In genomic region chr7:55546826-55547225, GRCh38 we compare ENCODE assay signal across 8 cellular contexts. TPM values are rescaled to one million over a fixed set of nuclear protein-coding genes. Genes with fewer than 3 reads are reported as not detected.
DNase-seq lines count a peak whose midpoint lies in the region; ATAC-seq and TF ChIP-seq lines count a peak whose summit lies in the region.

No MANE protein-coding gene starts in this region.

- H3K27ac ChIP-seq in gastrocnemius medialis, result peak overlapping the region; percentile 90 to 96 (median 92)

- no peaks in the 10 kb centered on the region for H3K36me3 ChIP-seq in gastrocnemius medialis

- H3K4me3 ChIP-seq in AG09309 (ENCODE audit: control insufficient read depth, low read depth, low read length) (no peak overlapping the region), GM12864 (ENCODE audit: low read depth, low read length) (peak overlapping the region; percentile 15), fibroblast of villous mesenchyme (ENCODE audit: low read depth, low read length) (no peak overlapping the region), gastrocnemius medialis (peak overlapping the region in 1 of 4 donors; percentile 19)

- no peaks in the 10 kb centered on the region for H3K27me3 ChIP-seq in gastrocnemius medialis

- TF ChIP-seq POLR2A in gastrocnemius medialis (IDR thresholded peaks at IDR 0.05), result peak in 1 of 2 donors; percentile 34

- ATAC-seq in gastrocnemius medialis, result peak; percentile 90 to 93

- peaks cover 72 to 80% of the 10 kb centered on the region in 2 donors for H3K4me1 ChIP-seq in gastrocnemius medialis

- DNase-seq in AG09309 (ENCODE audit: low read depth), result peak; percentile 45
- DNase-seq in GM12864 (ENCODE audit: low read depth), result no peak
- peak; percentile 88 for DNase-seq in LoVo (ENCODE audit: low spot score)
- peak; percentile 22 for DNase-seq in activated CD4-positive, alpha-beta T cell treated with anti-CD3 and anti-CD28 coated beads, Interleukin-2, amount 50 U/mL, for 1 hour
- peak; percentile 57 for DNase-seq in fibroblast of villous mesenchyme (ENCODE audit: low read depth)
- peak; percentile 89 to 97 for DNase-seq in gastrocnemius medialis
- DNase-seq in GM10266 (ENCODE audit: extremely low spot score), result no peak
- no peak for DNase-seq in NCI-H748 treated with DMSO at 0.1 percent for 48 hours (lab: John Stamatoyannopoulos, UW)

- TF ChIP-seq CTCF in AG09309 (IDR thresholded peaks at IDR 0.05; ENCODE audit: control insufficient read depth, insufficient read depth, low read depth, low read length, missing control alignments) (no peak), GM12864 (IDR thresholded peaks at IDR 0.05; ENCODE audit: low read depth, low read length, missing control alignments) (no peak), fibroblast of villous mesenchyme (IDR thresholded peaks at IDR 0.05; ENCODE audit: insufficient read depth, low read depth, low read length) (no peak), gastrocnemius medialis (IDR thresholded peaks at IDR 0.05 in 4 of 5, conservative IDR thresholded peaks at IDR 0.05 in 1 of 5) (no peak), GM10266 (IDR thresholded peaks at IDR 0.05; ENCODE audit: control insufficient read depth, insufficient read depth, low read depth, missing control alignments) (no peak)

- H3K9me3 ChIP-seq in gastrocnemius medialis, result no peaks in the 10 kb centered on the region

- intact Hi-C loops in gastrocnemius medialis (cut with DNase I; ENCODE audit: low total_unique reads), result no loop called here

- in situ Hi-C loops in gastrocnemius medialis (cut with MboI; ENCODE audit: low sequenced_read_pairs in 4 of 4), result no loop called here

RNA-seq across cellular contexts. Expression of gene VOPP1, which starts 25.5 kb away (rescaled TPM):
- total RNA-seq in fibroblast of villous mesenchyme (73.8 and 81.2 TPM in 2 replicates), gastrocnemius medialis (10 to 100 TPM; 17.3 to 27.9 (median 26.5) TPM)

Comparison
In these comparisons a context has a peak if more than half of its experiments do, and no peak if none do; other contexts are left out.
1. DNase-seq: peak in AG09309 (single experiment), LoVo (single experiment), activated CD4-positive, alpha-beta T cell treated with anti-CD3 and anti-CD28 coated beads, Interleukin-2, amount 50 U/mL, for 1 hour (single experiment), fibroblast of villous mesenchyme (single experiment) and gastrocnemius medialis (2 of 2); none in GM12864 (single experiment), GM10266 (single experiment) and NCI-H748 treated with DMSO at 0.1 percent for 48 hours (single experiment).